ENCODE assay signal across 18 cellular contexts in genomic region chr5:91229031-91229623, GRCh38.
DNase-seq lines count a peak whose midpoint lies in the region; ATAC-seq, FAIRE-seq and TF ChIP-seq lines count a peak whose summit lies in the region.
"Had no signal": no experiment of that assay in that cellular context is flagged by ENCODE, and none has a peak within 500 bp of the region (broad histone marks: within the 10 kb centered on the region; RNA-seq: fewer than 3 reads in every experiment).

No MANE protein-coding gene starts in this region.

- in situ Hi-C loops in IMR-90 (cut with MboI; ENCODE audit: low sequenced_read_pairs) = loop anchor here (10.0 kb wide), 1 partner anchor 64 kb away; no protein-coding TSS in a partner anchor
- in situ Hi-C loops in K562 (cut with MboI) = no loop called here

- no peak overlapping the region for H3K23ac ChIP-seq in IMR-90 (ENCODE audit: low read depth, low read length)

- no peak overlapping the region for H2AK9ac ChIP-seq in IMR-90 (replicated peaks; ENCODE audit: low read depth, low read length, poor library complexity)

- no CpG with 5 or more reads among the region's 1 CpG for WGBS in IMR-90 (ENCODE audit: extremely low coverage in 2 of 2, insufficient read length in 1 of 2), 2 experiments
- 17% methylated on average over 1 of the region's 1 CpG for WGBS in K562 (ENCODE audit: insufficient coverage, low coverage, missing lambda C conversion rate)
- 83 to 100% (median 94%) methylated on average over 1 of the region's 1 CpG for WGBS in adrenal gland, 4 donors

- H3K18ac ChIP-seq in IMR-90 (ENCODE audit: low read depth, low read length) = no peak overlapping the region

- H3K27ac ChIP-seq in IMR-90 (ENCODE audit: insufficient read depth, low read length) (no peak overlapping the region), K562 (ENCODE audit: extremely low read depth, low read depth, low read length) (no peak overlapping the region), adrenal gland (no peak overlapping the region), caudate nucleus (ENCODE audit: low read depth, low read length) (no peak overlapping the region)

- no peaks in the 10 kb centered on the region for H3K4me1 ChIP-seq in IMR-90 (ENCODE audit: control insufficient read depth, insufficient read depth, low read length)
- no peaks in the 10 kb centered on the region; a peak in 1 of 5 replicates for H3K4me1 ChIP-seq in K562 (replicated peaks in 1 of 2; ENCODE audit: control insufficient read depth in 2 of 2, insufficient read depth in 2 of 2, low read length in 2 of 2)
- H3K4me1 ChIP-seq in adrenal gland (replicated peaks in 1 of 2) = no peaks in the 10 kb centered on the region

- H3K4ac ChIP-seq in IMR-90 (ENCODE audit: low read depth, low read length) = no peak overlapping the region; the same call in 1 of the 2 replicates

- POLR2A ChIA-PET in IMR-90 (lab: Charles Lee; ENCODE audit: unreplicated experiment) = no interaction called here
- POLR2A ChIA-PET in K562 (lab: Yijun Ruan, JAX) = no interaction called here

- H3K79me2 ChIP-seq in K562 (ENCODE audit: control insufficient read depth, insufficient read depth, low read length) = no peaks in the 10 kb centered on the region

- no peak overlapping the region for H2BK120ac ChIP-seq in IMR-90 (ENCODE audit: low read depth, low read length)

- no peak overlapping the region for H3K56ac ChIP-seq in IMR-90 (ENCODE audit: extremely low read depth, insufficient read depth, low read length)

- no peaks in the 10 kb centered on the region for H3K27me3 ChIP-seq in IMR-90 (ENCODE audit: control insufficient read depth, insufficient read depth, low read length)
- no peaks in the 10 kb centered on the region for H3K27me3 ChIP-seq in K562 (ENCODE audit: control insufficient read depth in 2 of 2, insufficient read depth in 2 of 2, low read length in 2 of 2)
- no peaks in the 10 kb centered on the region for H3K27me3 ChIP-seq in adrenal gland

- TF ChIP-seq RAD21 in IMR-90 (IDR thresholded peaks at IDR 0.05; ENCODE audit: low read length) = no peak
- TF ChIP-seq RAD21 in K562 (CRISPR knock-in tag; conservative IDR thresholded peaks at IDR 0.05 in 1 of 2, IDR thresholded peaks at IDR 0.05 in 1 of 2) = no peak

- H3K9me1 ChIP-seq in IMR-90 (ENCODE audit: insufficient read depth, low read length) (no peaks in the 10 kb centered on the region), K562 (ENCODE audit: control insufficient read depth, insufficient read depth, low read length) (no peaks in the 10 kb centered on the region)

- no peak overlapping the region; the same call in 1 of the 2 replicates for H3K14ac ChIP-seq in IMR-90 (replicated peaks; ENCODE audit: low read depth, low read length)

- H4K20me1 ChIP-seq in IMR-90 (ENCODE audit: insufficient read depth, low read length) (no peaks in the 10 kb centered on the region), K562 (replicated peaks; ENCODE audit: control insufficient read depth, insufficient read depth, low read length) (no peaks in the 10 kb centered on the region)

- no peak overlapping the region for H3K4me2 ChIP-seq in IMR-90 (ENCODE audit: low read depth, low read length)
- H3K4me2 ChIP-seq in K562 (ENCODE audit: insufficient read depth, low read length) = no peak overlapping the region

- H4K91ac ChIP-seq in IMR-90 (ENCODE audit: insufficient read depth, low read depth, low read length) = no peak overlapping the region

- H3K9ac ChIP-seq in IMR-90 (ENCODE audit: low read depth, low read length) (no peak overlapping the region), K562 (ENCODE audit: insufficient read depth in 1 of 2, low read depth in 2 of 2, low read length in 2 of 2) (no peak overlapping the region)

- ATAC-seq in IMR-90 (ENCODE audit: low read depth) (no peak), K562 (no peak)

- no peak for TF ChIP-seq EP300 in K562 (IDR thresholded peaks at IDR 0.05; ENCODE audit: low read length)

- peak; percentile 32 for DNase-seq in EH (ENCODE audit: low read depth)
- DNase-seq in IMR-90 = peak; percentile 10
- DNase-seq in K562 (ENCODE audit: extremely low read depth in 1 of 4, low spot score in 3 of 4) = no peak
- DNase-seq in fibroblast of the aortic adventitia (ENCODE audit: low read depth) = peak; percentile 56
- DNase-seq in adrenal gland = no peak
- DNase-seq in caudate nucleus (lab: John Stamatoyannopoulos, UW) = no peak
- DNase-seq in NCI-H82 treated with DMSO at 0.1 percent for 48 hours (lab: John Stamatoyannopoulos, UW; ENCODE audit: unreplicated experiment) = no peak
- DNase-seq in activated CD4-positive, CD25-positive, alpha-beta regulatory T cell treated with anti-CD3 and anti-CD28 coated beads, Interleukin-2, amount 50 U/mL, for 72 hours = no peak
- DNase-seq: DMS79, GOT3, KBM-7, MV-4-11, NCI-H187 treated with DMSO at 0.1 percent for 48 hours, NCI-H2227 treated with DMSO at 0.1 percent for 48 hours, NCI-H510A treated with DMSO at 0.1 percent for 48 hours, NCI-H774, OCI-M1, SIG-M5 had no signal

- no peak overlapping the region for H4K5ac ChIP-seq in IMR-90 (ENCODE audit: low read depth, low read length)

- no peak overlapping the region for H2BK15ac ChIP-seq in IMR-90 (ENCODE audit: low read depth, low read length)

- no peak overlapping the region for H2BK20ac ChIP-seq in IMR-90 (ENCODE audit: low read depth, low read length)

- H2AFZ ChIP-seq in IMR-90 (replicated peaks; ENCODE audit: low read length, poor library complexity) (no peak overlapping the region), K562 (ENCODE audit: low read depth, low read length) (no peak overlapping the region)

- CTCF ChIA-PET in IMR-90 (lab: Yijun Ruan, JAX) (no interaction called here), K562 (lab: Yijun Ruan, JAX; ENCODE audit: low intra/inter-chr PET ratio) (interaction anchor here (5.9 kb wide), 1 partner anchor 156 kb away, joined by 62 read pairs; no protein-coding TSS in a partner anchor)

- intact Hi-C loops in IMR-90 (cut with micrococcal nuclease) (loop anchor here (10.0 kb wide), 1 partner anchor 1374 kb away; no protein-coding TSS in a partner anchor), K562 (cut with micrococcal nuclease) (no loop called here), adrenal gland (cut with DNase I) (no loop called here)

- no peak for TF ChIP-seq CTCF in IMR-90 (conservative IDR thresholded peaks at IDR 0.05; ENCODE audit: low read depth, low read length)
- TF ChIP-seq CTCF in K562 (IDR thresholded peaks at IDR 0.05 in 2 of 3, conservative IDR thresholded peaks at IDR 0.05 in 1 of 3; ENCODE audit: insufficient read depth in 2 of 3, low read depth in 1 of 3, low read length in 3 of 3) = no peak
- no peak for TF ChIP-seq CTCF in fibroblast of the aortic adventitia (IDR thresholded peaks at IDR 0.05; ENCODE audit: insufficient read depth, low read length)
- TF ChIP-seq CTCF in adrenal gland (IDR thresholded peaks at IDR 0.05) = no peak

- no peak for TF ChIP-seq POLR2A in IMR-90 (IDR thresholded peaks at IDR 0.05; ENCODE audit: low read depth, low read length)
- TF ChIP-seq POLR2A in K562 (conservative IDR thresholded peaks at IDR 0.05) = no peak
- TF ChIP-seq POLR2A in adrenal gland (IDR thresholded peaks at IDR 0.05) = no peak

- H3K4me3 ChIP-seq in IMR-90 (ENCODE audit: insufficient read depth, low read depth, low read length) (no peak overlapping the region), K562 (no peak overlapping the region), fibroblast of the aortic adventitia (ENCODE audit: low read depth, low read length) (no peak overlapping the region), adrenal gland (no peak overlapping the region)

- H2BK5ac ChIP-seq in IMR-90 (ENCODE audit: low read depth, low read length, poor library complexity, severe bottlenecking) = no peak overlapping the region

- H3K9me3 ChIP-seq in IMR-90 (ENCODE audit: control insufficient read depth, insufficient read depth, low read length) (no peaks in the 10 kb centered on the region; the same call in 1 of the 2 replicates), K562 (replicated peaks; ENCODE audit: control insufficient read depth, insufficient read depth, low read depth, low read length) (no peaks in the 10 kb centered on the region), adrenal gland (replicated peaks in 1 of 3) (no peaks in the 10 kb centered on the region)

- H3K36me3 ChIP-seq in IMR-90 (ENCODE audit: control insufficient read depth, insufficient read depth, low read length) (no peaks in the 10 kb centered on the region), K562 (ENCODE audit: control insufficient read depth, insufficient read depth, low read length) (no peaks in the 10 kb centered on the region), adrenal gland (replicated peaks in 1 of 2) (no peaks in the 10 kb centered on the region)

- FAIRE-seq in K562 (lab: Jason Lieb, UNC) = no peak

- dilution Hi-C loops in IMR-90 (cut with HindIII; ENCODE audit: low sequenced_read_pairs, unreplicated experiment) = no loop called here

- H4K8ac ChIP-seq in IMR-90 (ENCODE audit: low read depth in 2 of 2, low read length in 2 of 2) = no peak overlapping the region

- BruUV-seq in IMR-90 (replicated peaks; lab: Mats Ljungman, UMichigan) (no TSS peak), K562 (replicated peaks; lab: Mats Ljungman, UMichigan) (no TSS peak)

- H2AK5ac ChIP-seq in IMR-90 (ENCODE audit: low read depth, low read length) = no peak overlapping the region

- no peaks in the 10 kb centered on the region for H3K79me1 ChIP-seq in IMR-90 (ENCODE audit: low read depth in 1 of 2, low read length in 2 of 2)

TF ChIP-seq in IMR-90, 13 proteins besides CTCF, POLR2A, EP300 and RAD21 (continues in another document):
- TF ChIP-seq RCOR1 (IDR thresholded peaks at IDR 0.05; ENCODE audit: insufficient replicate concordance, low read length) = no peak
- no peak for TF ChIP-seq RFX5 (IDR thresholded peaks at IDR 0.05; ENCODE audit: low read depth, low read length)
- 0 out of 2 replicates have a peak, but pooled peaks have one; percentile 49 for TF ChIP-seq CEBPB (IDR thresholded peaks at IDR 0.05; ENCODE audit: low read depth, low read length)

TF ChIP-seq in K562, 482 proteins besides CTCF, POLR2A, EP300 and RAD21 (continues in another document):
- TF ChIP-seq RNF2 (IDR thresholded peaks at IDR 0.05) = no peak
- TF ChIP-seq ZNF253 (CRISPR knock-in tag; conservative IDR thresholded peaks at IDR 0.05) = no peak
- TF ChIP-seq THRAP3 (IDR thresholded peaks at IDR 0.05; ENCODE audit: borderline replicate concordance) = no peak
- no peak for TF ChIP-seq ZNF41 (CRISPR knock-in tag; conservative IDR thresholded peaks at IDR 0.05)
- no peak for TF ChIP-seq ZKSCAN1 (IDR thresholded peaks at IDR 0.05; ENCODE audit: low read depth, low read length)
- TF ChIP-seq CBX8 (IDR thresholded peaks at IDR 0.05; ENCODE audit: borderline replicate concordance, extremely low read depth, low read depth, low read length, poor library complexity, severe bottlenecking) = no peak
- TF ChIP-seq TRIM24 (IDR thresholded peaks at IDR 0.05) = peak; percentile 45 to 83; a peak in 3 of 4 replicates
- no peak for TF ChIP-seq TOE1 (IDR thresholded peaks at IDR 0.05; ENCODE audit: borderline replicate concordance)
- TF ChIP-seq TOE1 (CRISPR knock-in tag; IDR thresholded peaks at IDR 0.05; ENCODE audit: borderline replicate concordance, low read depth) = no peak
- TF ChIP-seq MYC (IDR thresholded peaks at IDR 0.05; ENCODE audit: low read depth, low read length) = no peak
- no peak for TF ChIP-seq MYC (CRISPR knock-in tag; IDR thresholded peaks at IDR 0.05; ENCODE audit: borderline replicate concordance, low read depth)

Comparison
In these comparisons a context has a peak if more than half of its experiments do, and no peak if none do; other contexts are left out.
1. DNase-seq: peak in EH (single experiment), IMR-90 (single experiment) and fibroblast of the aortic adventitia (single experiment); none in K562 (0 of 4), adrenal gland (0 of 7), caudate nucleus (0 of 61), NCI-H82 treated with DMSO at 0.1 percent for 48 hours (single experiment) and activated CD4-positive, CD25-positive, alpha-beta regulatory T cell treated with anti-CD3 and anti-CD28 coated beads, Interleukin-2, amount 50 U/mL, for 72 hours (single experiment).